Comparison of ENCODE assay signal across 21 cellular contexts in genomic region chr17:33977729-33978514, GRCh38.
"Had no signal": no experiment of that assay in that cellular context is flagged by ENCODE, and none has a peak within 500 bp of the region (broad histone marks: within the 10 kb centered on the region; RNA-seq: fewer than 3 reads in every experiment).

No MANE protein-coding gene starts in this region.

- H3K4me1 Mint-ChIP-seq: activated CD4-positive, alpha-beta memory T cell treated with anti-CD3 and anti-CD28 coated beads, Interleukin-2, amount 10 ng/mL, durations not matched to agents 7 days and 5 days; activated CD4-positive, alpha-beta T cell treated with anti-CD3 and anti-CD28 coated beads for 36 hours; T-helper 17 cell had no signal

- H3K27ac ChIP-seq: colonic mucosa, gastroesophageal sphincter, left lung, spleen, WERI-Rb-1 had no signal

- H3K27ac Mint-ChIP-seq: activated CD4-positive, alpha-beta memory T cell treated with anti-CD3 and anti-CD28 coated beads, Interleukin-2, amount 10 ng/mL, durations not matched to agents 7 days and 5 days; activated CD4-positive, alpha-beta T cell treated with anti-CD3 and anti-CD28 coated beads for 36 hours; activated naive CD4-positive, alpha-beta T cell treated with anti-CD3 and anti-CD28 coated beads, Interleukin-2, amount 50 U/mL, for 72 hours; natural killer cell treated with Interleukin-12 subunit alpha and Interleukin-12 subunit beta and Interleukin-15 and Interleukin-18, amount 100 ng/mL, for 72 hours; stimulated activated naive CD8-positive, alpha-beta T cell treated with anti-CD3 and anti-CD28 coated beads, Interleukin-15, Interleukin-2, amounts not matched to agents 100 ng/mL and 50 ng/mL, for 24 hours; T-helper 17 cell; type B pancreatic cell had no signal

- H3K9me3 Mint-ChIP-seq: activated CD4-positive, alpha-beta memory T cell treated with anti-CD3 and anti-CD28 coated beads, Interleukin-2, amount 10 ng/mL, durations not matched to agents 7 days and 5 days; natural killer cell treated with Interleukin-12 subunit alpha and Interleukin-12 subunit beta and Interleukin-15 and Interleukin-18, amount 100 ng/mL, for 72 hours; stimulated activated naive CD8-positive, alpha-beta T cell treated with anti-CD3 and anti-CD28 coated beads, Interleukin-15, Interleukin-2, amounts not matched to agents 100 ng/mL and 50 ng/mL, for 24 hours had no signal

- H3K36me3 Mint-ChIP-seq: activated naive CD4-positive, alpha-beta T cell treated with anti-CD3 and anti-CD28 coated beads, Interleukin-2, amount 50 U/mL, for 72 hours; natural killer cell treated with Interleukin-12 subunit alpha and Interleukin-12 subunit beta and Interleukin-15 and Interleukin-18, amount 100 ng/mL, for 72 hours; type B pancreatic cell had no signal

- H3K4me1 ChIP-seq: colonic mucosa, gastroesophageal sphincter, left lung, spleen had no signal

- H3K4me3 Mint-ChIP-seq: activated CD4-positive, alpha-beta memory T cell treated with anti-CD3 and anti-CD28 coated beads, Interleukin-2, amount 10 ng/mL, durations not matched to agents 7 days and 5 days; activated CD4-positive, alpha-beta T cell treated with anti-CD3 and anti-CD28 coated beads for 36 hours; natural killer cell treated with Interleukin-12 subunit alpha and Interleukin-12 subunit beta and Interleukin-15 and Interleukin-18, amount 100 ng/mL, for 72 hours; stimulated activated naive CD8-positive, alpha-beta T cell treated with anti-CD3 and anti-CD28 coated beads, Interleukin-15, Interleukin-2, amounts not matched to agents 100 ng/mL and 50 ng/mL, for 24 hours; T-helper 17 cell; type B pancreatic cell had no signal

- H3K27me3 ChIP-seq: colonic mucosa, left lung, spleen had no signal

- FAIRE-seq: endothelial cell of umbilical vein, keratinocyte had no signal

- H3K9me3 ChIP-seq: colonic mucosa, gastroesophageal sphincter, left lung, spleen had no signal

- H3K36me3 ChIP-seq: colonic mucosa, gastroesophageal sphincter, left lung, spleen, WERI-Rb-1 had no signal

- ATAC-seq: activated CD4-positive, alpha-beta T cell treated with anti-CD3 and anti-CD28 coated beads for 36 hours; activated naive CD4-positive, alpha-beta T cell treated with anti-CD3 and anti-CD28 coated beads, Interleukin-2, amount 50 U/mL, for 72 hours; gastroesophageal sphincter; left lung; natural killer cell treated with Interleukin-12 subunit alpha and Interleukin-12 subunit beta and Interleukin-15 and Interleukin-18, amount 100 ng/mL, for 72 hours; sciatic nerve; T-helper 17 cell had no signal

- H3K4me3 ChIP-seq: colonic mucosa, gastroesophageal sphincter, left lung, spleen had no signal

- DNase-seq: activated CD4-positive, alpha-beta memory T cell treated with anti-CD3 and anti-CD28 coated beads, Interleukin-2, amount 10 ng/mL, durations not matched to agents 7 days and 5 days; activated CD4-positive, alpha-beta T cell treated with anti-CD3 and anti-CD28 coated beads for 36 hours; activated CD8-positive, alpha-beta memory T cell treated with anti-CD3 and anti-CD28 coated beads, Interleukin-2, amount 50 U/mL, for 4 hours; activated gamma-delta T cell; activated T-cell treated with anti-CD3 and anti-CD28 coated beads, Interleukin-2, amount 50 U/mL, for 48 hours; central memory CD4-positive, alpha-beta T cell; colonic mucosa; left lung; mesenchymal stem cell; occipital lobe; spleen; T-helper 17 cell; WERI-Rb-1 had no signal

- H3K27me3 Mint-ChIP-seq: stimulated activated naive CD8-positive, alpha-beta T cell treated with anti-CD3 and anti-CD28 coated beads, Interleukin-15, Interleukin-2, amounts not matched to agents 100 ng/mL and 50 ng/mL, for 24 hours had no signal
